ENCODE assay signal across 10 cellular contexts in genomic region chr9:137314561-137315560, GRCh38. TPM values are rescaled to one million over a fixed set of nuclear protein-coding genes. Genes with fewer than 3 reads are reported as not detected.
DNase-seq lines count a peak whose midpoint lies in the region; ATAC-seq and TF ChIP-seq lines count a peak whose summit lies in the region.
"Had no signal": no experiment of that assay in that cellular context is flagged by ENCODE, and none has a peak within 500 bp of the region (broad histone marks: within the 10 kb centered on the region; RNA-seq: fewer than 3 reads in every experiment).

No MANE protein-coding gene starts in this region.

- DNase-seq in activated naive CD4-positive, alpha-beta T cell treated with anti-CD3 and anti-CD28 coated beads, Interleukin-2, amount 10 ng/mL, durations not matched to agents 7 days and 5 days = peak; percentile 18
- no peak for DNase-seq in activated naive CD4-positive, alpha-beta T cell (lab: John Stamatoyannopoulos, UW)
- DNase-seq in astrocyte of the hippocampus (ENCODE audit: low read depth, low spot score) = peak; percentile 1
- DNase-seq in right lobe of liver = peak in 2 of 3 donors; percentile 17 to 57
- no peak for DNase-seq in T1000 (lab: John Stamatoyannopoulos, UW)
- no peak for DNase-seq in NCI-H1417 treated with DMSO at 0.1 percent for 48 hours (lab: John Stamatoyannopoulos, UW)
- no peak for DNase-seq in NCI-H524 (lab: John Stamatoyannopoulos, UW)
- DNase-seq: activated T-cell treated with anti-CD3 and anti-CD28 coated beads, Interleukin-2, amount 50 U/mL, for 24 hours; NCI-H146 had no signal

- H3K36me3 ChIP-seq in right lobe of liver (no peaks in the 10 kb centered on the region), urinary bladder (ENCODE audit: insufficient read depth) (no peaks in the 10 kb centered on the region)

- no peaks in the 10 kb centered on the region for H3K9me3 Mint-ChIP-seq in activated naive CD4-positive, alpha-beta T cell treated with anti-CD3 and anti-CD28 coated beads, Interleukin-2, amount 10 ng/mL, durations not matched to agents 7 days and 5 days
- H3K9me3 Mint-ChIP-seq: activated T-cell treated with anti-CD3 and anti-CD28 coated beads, Interleukin-2, amount 50 U/mL, for 24 hours had no signal

- WGBS in right lobe of liver (ENCODE audit: insufficient coverage, low coverage, low lambda C conversion rate, missing lambda C conversion rate) = 39% methylated on average over 3 of the region's 42 CpGs
- WGBS in urinary bladder = 67% methylated on average over 42 of the region's 42 CpGs

- no peak overlapping the region for H3K27ac Mint-ChIP-seq in activated naive CD4-positive, alpha-beta T cell treated with anti-CD3 and anti-CD28 coated beads, Interleukin-2, amount 10 ng/mL, durations not matched to agents 7 days and 5 days
- H3K27ac Mint-ChIP-seq: activated T-cell treated with anti-CD3 and anti-CD28 coated beads, Interleukin-2, amount 50 U/mL, for 24 hours had no signal

- intact Hi-C loops in right lobe of liver (cut with DNase I) = no loop called here

- no peak for TF ChIP-seq POLR2A in right lobe of liver (IDR thresholded peaks at IDR 0.05)

- peaks cover 36% of the 10 kb centered on the region for H3K27me3 Mint-ChIP-seq in activated naive CD4-positive, alpha-beta T cell treated with anti-CD3 and anti-CD28 coated beads, Interleukin-2, amount 10 ng/mL, durations not matched to agents 7 days and 5 days

- H3K4me3 ChIP-seq in right lobe of liver = no peak overlapping the region
- no peak overlapping the region for H3K4me3 ChIP-seq in urinary bladder (ENCODE audit: low read depth, low read length)

- no peak for TF ChIP-seq CTCF in right lobe of liver (IDR thresholded peaks at IDR 0.05)

- H3K4me1 Mint-ChIP-seq in activated naive CD4-positive, alpha-beta T cell treated with anti-CD3 and anti-CD28 coated beads, Interleukin-2, amount 10 ng/mL, durations not matched to agents 7 days and 5 days = peaks cover 5% of the 10 kb centered on the region

- no peaks in the 10 kb centered on the region for H3K27me3 ChIP-seq in right lobe of liver

- no peak overlapping the region for H3K4me3 Mint-ChIP-seq in activated naive CD4-positive, alpha-beta T cell treated with anti-CD3 and anti-CD28 coated beads, Interleukin-2, amount 10 ng/mL, durations not matched to agents 7 days and 5 days
- H3K4me3 Mint-ChIP-seq: activated T-cell treated with anti-CD3 and anti-CD28 coated beads, Interleukin-2, amount 50 U/mL, for 24 hours had no signal

- H3K4me1 ChIP-seq in right lobe of liver (peaks cover 0 to 4% (median 0%) of the 10 kb centered on the region in 4 donors), urinary bladder (ENCODE audit: insufficient read depth) (no peaks in the 10 kb centered on the region)

- ATAC-seq in right lobe of liver = no peak

- no peak overlapping the region for H3K27ac ChIP-seq in right lobe of liver
- H3K27ac ChIP-seq in urinary bladder (ENCODE audit: low read depth) = peak overlapping the region; percentile 32

- no peaks in the 10 kb centered on the region for H3K36me3 Mint-ChIP-seq in activated naive CD4-positive, alpha-beta T cell treated with anti-CD3 and anti-CD28 coated beads, Interleukin-2, amount 10 ng/mL, durations not matched to agents 7 days and 5 days

- H3K9me3 ChIP-seq in right lobe of liver = no peaks in the 10 kb centered on the region

- CTCF ChIA-PET in activated naive CD4-positive, alpha-beta T cell treated with anti-CD3 and anti-CD28 coated beads, Interleukin-2, amount 10 ng/mL, durations not matched to agents 7 days and 5 days (lab: Charles Lee) = no interaction called here

RNA-seq across cellular contexts. Expression of gene NRARP, which starts 12.8 kb away (rescaled TPM):
- total RNA-seq in right lobe of liver (1 to 10 TPM in 3 of 6 experiments, under 1 TPM in 3; 0.57 to 2.3 (median 0.98) TPM), urinary bladder (6.3 TPM)
- 6.5 TPM for polyA plus RNA-seq in urinary bladder

RNA-seq across cellular contexts. Expression of gene TOR4A, which starts 37.3 kb away (rescaled TPM):
- total RNA-seq in right lobe of liver (1 to 10 TPM; 2.2 to 4.9 (median 3.7) TPM), urinary bladder (2.0 TPM)
- 8.1 TPM for polyA plus RNA-seq in urinary bladder

RNA-seq across cellular contexts. Expression of gene NELFB, which starts 59.7 kb away (rescaled TPM):
- 10 to 100 TPM; 15.6 to 21.6 (median 20.1) TPM for total RNA-seq in right lobe of liver
- 28.9 TPM for total RNA-seq in urinary bladder
- 64.2 TPM for polyA plus RNA-seq in urinary bladder

Comparison
In these comparisons a context has a peak if more than half of its experiments do, and no peak if none do; other contexts are left out.
1. DNase-seq: peak in activated naive CD4-positive, alpha-beta T cell treated with anti-CD3 and anti-CD28 coated beads, Interleukin-2, amount 10 ng/mL, durations not matched to agents 7 days and 5 days (single experiment), astrocyte of the hippocampus (single experiment) and right lobe of liver (2 of 3); none in activated naive CD4-positive, alpha-beta T cell (0 of 4), T1000 (single experiment), NCI-H1417 treated with DMSO at 0.1 percent for 48 hours (single experiment) and NCI-H524 (0 of 2).